In the genomic region with DNA sequence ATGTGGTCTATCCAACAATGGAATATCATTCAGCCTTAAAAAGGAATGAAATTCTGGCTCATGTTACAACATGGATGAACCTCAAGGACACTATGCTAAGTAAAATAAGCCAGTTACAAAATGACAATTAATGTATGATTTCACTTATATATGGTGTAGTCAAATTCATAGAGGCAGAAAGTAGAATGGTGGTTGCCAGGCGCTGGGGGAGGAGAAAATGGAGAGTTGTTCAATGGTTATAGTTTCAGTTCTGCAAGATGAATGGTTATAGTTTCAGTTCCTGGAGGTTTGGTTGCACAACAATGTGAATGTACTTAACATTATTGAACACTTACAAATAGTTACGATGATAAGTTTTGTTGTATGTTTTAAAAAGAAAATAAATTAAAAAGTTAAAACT, we compare ENCODE assay signal across 10 cellular contexts.
A peak's percentile ranks its signal among the peaks of the same experiment; 100 is the strongest.
DNase-seq lines count a peak whose midpoint lies in the region; ATAC-seq and TF ChIP-seq lines count a peak whose summit lies in the region.
"Had no signal": no experiment of that assay in that cellular context is flagged by ENCODE, and none has a peak within 500 bp of the region (broad histone marks: within the 10 kb centered on the region; RNA-seq: fewer than 3 reads in every experiment).

No MANE protein-coding gene starts in this region.

- DNase-seq in activated naive CD8-positive, alpha-beta T cell treated with anti-CD3 and anti-CD28 coated beads for 36 hours, result peak; percentile 13
- DNase-seq in NCI-H510A (lab: John Stamatoyannopoulos, UW) (no peak), occipital lobe (lab: John Stamatoyannopoulos, UW) (no peak), kidney glomerular epithelial cell (lab: John Stamatoyannopoulos, UW) (no peak), BE2C (no peak)

- peaks cover 12% of the 10 kb centered on the region for H3K36me3 Mint-ChIP-seq in activated naive CD8-positive, alpha-beta T cell treated with anti-CD3 and anti-CD28 coated beads for 36 hours

- H3K4me1 ChIP-seq in BE2C, result no peaks in the 10 kb centered on the region
- H3K4me1 ChIP-seq: Peyer's patch had no signal

- H3K9me3 ChIP-seq in BE2C, result no peaks in the 10 kb centered on the region

- peaks cover 7% of the 10 kb centered on the region for H3K4me1 Mint-ChIP-seq in activated naive CD8-positive, alpha-beta T cell treated with anti-CD3 and anti-CD28 coated beads for 36 hours
- H3K4me1 Mint-ChIP-seq: central memory CD8-positive, alpha-beta T cell had no signal

- no peak for TF ChIP-seq CTCF in BE2C (IDR thresholded peaks at IDR 0.05; ENCODE audit: low read depth, low read length)

- H3K9me3 Mint-ChIP-seq in activated naive CD8-positive, alpha-beta T cell treated with anti-CD3 and anti-CD28 coated beads for 36 hours, result peaks cover 11% of the 10 kb centered on the region

- ATAC-seq in GM18867 (IDR thresholded peaks at IDR 0.05; ENCODE audit: unreplicated experiment) (peak; percentile 99), GM21447 (IDR thresholded peaks at IDR 0.05; ENCODE audit: unreplicated experiment) (peak; percentile 95), HG03280 (IDR thresholded peaks at IDR 0.05; ENCODE audit: unreplicated experiment) (peak; percentile 60)

- no peak overlapping the region for H3K4me3 ChIP-seq in BE2C (ENCODE audit: low read depth, low read length)
- H3K4me3 ChIP-seq: Peyer's patch had no signal

- H3K27ac Mint-ChIP-seq in activated naive CD8-positive, alpha-beta T cell treated with anti-CD3 and anti-CD28 coated beads for 36 hours, result no peak overlapping the region

- no peaks in the 10 kb centered on the region for H3K36me3 ChIP-seq in BE2C
- H3K36me3 ChIP-seq: Peyer's patch had no signal

- no peaks in the 10 kb centered on the region for H3K27me3 ChIP-seq in BE2C
- H3K27me3 ChIP-seq: Peyer's patch had no signal

- H3K27me3 Mint-ChIP-seq in activated naive CD8-positive, alpha-beta T cell treated with anti-CD3 and anti-CD28 coated beads for 36 hours, result peaks cover 26% of the 10 kb centered on the region

- H3K4me3 Mint-ChIP-seq in activated naive CD8-positive, alpha-beta T cell treated with anti-CD3 and anti-CD28 coated beads for 36 hours, result no peak overlapping the region
- H3K4me3 Mint-ChIP-seq: central memory CD8-positive, alpha-beta T cell had no signal
